ENCODE assay signal across 20 cellular contexts in genomic region chr10:35501923-35502322, GRCh38.
DNase-seq lines count a peak whose midpoint lies in the region; ATAC-seq and TF ChIP-seq lines count a peak whose summit lies in the region.
"Had no signal": no experiment of that assay in that cellular context is flagged by ENCODE, and none has a peak within 500 bp of the region (broad histone marks: within the 10 kb centered on the region; RNA-seq: fewer than 3 reads in every experiment).

No MANE protein-coding gene starts in this region.

- in situ Hi-C loops in astrocyte of the spinal cord (cut with HindIII; ENCODE audit: low sequenced_read_pairs) = no loop called here

- no peaks in the 10 kb centered on the region for H3K36me3 Mint-ChIP-seq in HFFc6 (ENCODE audit: low read depth)

- no peaks in the 10 kb centered on the region for H3K27me3 Mint-ChIP-seq in HFFc6 (ENCODE audit: insufficient read depth)
- H3K27me3 Mint-ChIP-seq: central memory CD8-positive, alpha-beta T cell; memory B cell; T-helper 17 cell had no signal

- no peaks in the 10 kb centered on the region for H3K4me1 Mint-ChIP-seq in HFFc6 (ENCODE audit: low read depth)

- no peak overlapping the region for H3K27ac Mint-ChIP-seq in HFFc6
- H3K27ac Mint-ChIP-seq: memory B cell, T-helper 17 cell had no signal

- no peaks in the 10 kb centered on the region for H3K36me3 ChIP-seq in GM06990 (ENCODE audit: control insufficient read depth, insufficient read depth, low read length)
- H3K36me3 ChIP-seq: adrenal gland, right atrium auricular region, upper lobe of left lung had no signal

- ATAC-seq in foreskin keratinocyte (no peak), HG02588 (IDR thresholded peaks at IDR 0.05; ENCODE audit: unreplicated experiment) (no peak)
- ATAC-seq: T-helper 17 cell had no signal

- no peaks in the 10 kb centered on the region for H3K4me1 ChIP-seq in foreskin keratinocyte

- H3K27me3 ChIP-seq in GM06990 (replicated peaks; ENCODE audit: control insufficient read depth, insufficient read depth, low read length) = no peaks in the 10 kb centered on the region
- H3K27me3 ChIP-seq in foreskin keratinocyte = no peaks in the 10 kb centered on the region
- H3K27me3 ChIP-seq: adrenal gland, right atrium auricular region, upper lobe of left lung had no signal

- H3K4me3 ChIP-seq in GM06990 (replicated peaks; ENCODE audit: low read depth, low read length) = no peak overlapping the region
- H3K4me3 ChIP-seq in astrocyte of the spinal cord (ENCODE audit: low read depth, low read length) = no peak overlapping the region
- H3K4me3 ChIP-seq: adrenal gland, right atrium auricular region, upper lobe of left lung had no signal

- no peak overlapping the region for H3K4me3 Mint-ChIP-seq in HFFc6
- H3K4me3 Mint-ChIP-seq: central memory CD8-positive, alpha-beta T cell; memory B cell; T-helper 17 cell had no signal

- no peaks in the 10 kb centered on the region for H3K9me3 Mint-ChIP-seq in HFFc6
- H3K9me3 Mint-ChIP-seq: central memory CD8-positive, alpha-beta T cell; memory B cell had no signal

- DNase-seq in GM06990 (ENCODE audit: extremely low read depth, insufficient read length) (no peak), HFFc6 (no peak), astrocyte of the spinal cord (ENCODE audit: low read depth, low spot score) (no peak), foreskin keratinocyte (no peak), DMS79 treated with DMSO at 0.1 percent for 48 hours (lab: John Stamatoyannopoulos, UW) (no peak)
- DNase-seq in NK-92 treated with Interleukin-12 subunit alpha and Interleukin-12 subunit beta, amount 100 ng/mL, for 24 hours (lab: John Stamatoyannopoulos, UW) = no peak
- DNase-seq in stimulated activated naive CD4-positive, alpha-beta T cell (lab: John Stamatoyannopoulos, UW) = no peak
- DNase-seq: activated CD4-positive, alpha-beta T cell treated with anti-CD3 and anti-CD28 coated beads, Interleukin-2, amount 50 U/mL, for 48 hours; activated gamma-delta T cell; adrenal gland; AML-193; EL; NCI-H524 treated with DMSO at 0.1 percent for 48 hours; stimulated activated CD4-positive, alpha-beta T cell treated with anti-CD3 and anti-CD28 coated beads, Interleukin-12 subunit alpha, Interleukin-12 subunit beta, amount 100 ng/mL, for 4 hours; T-helper 17 cell; upper lobe of left lung had no signal

- H3K27ac ChIP-seq in foreskin keratinocyte = no peak overlapping the region
- H3K27ac ChIP-seq: adrenal gland, right atrium auricular region, upper lobe of left lung had no signal

- TF ChIP-seq CTCF in GM06990 (IDR thresholded peaks at IDR 0.05; ENCODE audit: insufficient read depth, low read length, poor library complexity, severe bottlenecking) = peak; percentile 19
- TF ChIP-seq CTCF in HFFc6 (IDR thresholded peaks at IDR 0.05) = peak; percentile 42
- peak; percentile 14 for TF ChIP-seq CTCF in astrocyte of the spinal cord (IDR thresholded peaks at IDR 0.05; ENCODE audit: low read depth, low read length)
- peak; percentile 38 for TF ChIP-seq CTCF in foreskin keratinocyte (conservative IDR thresholded peaks at IDR 0.05)
